Comparison of ENCODE assay signal across 2 cellular contexts in the genomic region with DNA sequence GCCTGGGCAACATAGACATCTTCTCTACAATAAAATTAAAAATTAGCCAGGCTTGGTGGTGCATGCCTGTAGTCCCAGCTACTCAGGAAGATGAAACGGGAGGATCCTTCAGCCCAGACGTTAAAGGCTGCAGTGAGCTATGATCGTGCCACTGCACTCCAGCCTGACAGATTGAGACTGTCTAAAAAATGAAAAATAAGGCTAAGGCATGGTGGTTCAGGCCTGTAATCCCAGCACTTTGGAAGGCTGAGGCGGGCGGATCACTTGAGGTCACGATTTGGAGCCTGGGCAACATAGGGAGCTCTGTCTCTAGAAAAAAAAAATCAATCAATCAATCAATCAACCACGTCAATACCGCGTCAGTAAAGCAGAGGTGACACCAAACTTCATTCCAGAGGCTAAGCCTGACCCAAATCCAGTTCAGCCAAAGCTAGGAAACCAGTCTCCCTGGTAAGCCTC.
TF ChIP-seq lines count a peak whose summit lies in the region.

No MANE protein-coding gene starts in this region.

TF ChIP-seq in SK-N-SH, 30 proteins besides CTCF, POLR2A, EP300 and RAD21 (continued from another document):
- TF ChIP-seq TAF1 (IDR thresholded peaks at IDR 0.05; ENCODE audit: borderline replicate concordance, low read depth, low read length) (no peak), MXI1 (IDR thresholded peaks at IDR 0.05; ENCODE audit: low read depth, low read length) (no peak), FOXM1 (IDR thresholded peaks at IDR 0.05; ENCODE audit: low read depth) (no peak)

TF ChIP-seq in SK-N-SH treated with all-trans-retinoic acid at 6 μM for 48 hours, 23 proteins besides CTCF, POLR2A, EP300 and RAD21 (continued from another document):
- TF ChIP-seq, protein P1, sequence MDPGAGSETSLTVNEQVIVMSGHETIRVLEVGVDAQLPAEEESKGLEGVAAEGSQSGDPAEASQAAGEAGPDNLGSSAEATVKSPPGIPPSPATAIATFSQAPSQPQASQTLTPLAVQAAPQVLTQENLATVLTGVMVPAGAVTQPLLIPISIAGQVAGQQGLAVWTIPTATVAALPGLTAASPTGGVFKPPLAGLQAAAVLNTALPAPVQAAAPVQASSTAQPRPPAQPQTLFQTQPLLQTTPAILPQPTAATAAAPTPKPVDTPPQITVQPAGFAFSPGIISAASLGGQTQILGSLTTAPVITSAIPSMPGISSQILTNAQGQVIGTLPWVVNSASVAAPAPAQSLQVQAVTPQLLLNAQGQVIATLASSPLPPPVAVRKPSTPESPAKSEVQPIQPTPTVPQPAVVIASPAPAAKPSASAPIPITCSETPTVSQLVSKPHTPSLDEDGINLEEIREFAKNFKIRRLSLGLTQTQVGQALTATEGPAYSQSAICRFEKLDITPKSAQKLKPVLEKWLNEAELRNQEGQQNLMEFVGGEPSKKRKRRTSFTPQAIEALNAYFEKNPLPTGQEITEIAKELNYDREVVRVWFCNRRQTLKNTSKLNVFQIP (CRISPR knock-in tag; IDR thresholded peaks at IDR 0.05; ENCODE audit: borderline replicate concordance, low read depth): no peak
- TF ChIP-seq ZC3H10 (CRISPR knock-in tag; IDR thresholded peaks at IDR 0.05) (no peak), ESRRG (CRISPR knock-in tag; IDR thresholded peaks at IDR 0.05) (no peak)
